ENCODE assay signal across 11 cellular contexts in genomic region chr10:69335613-69336012, GRCh38. TPM values are rescaled to one million over a fixed set of nuclear protein-coding genes. Genes with fewer than 3 reads are reported as not detected.
DNase-seq lines count a peak whose midpoint lies in the region; ATAC-seq, FAIRE-seq and TF ChIP-seq lines count a peak whose summit lies in the region.
"Had no signal": no experiment of that assay in that cellular context is flagged by ENCODE, and none has a peak within 500 bp of the region (broad histone marks: within the 10 kb centered on the region; RNA-seq: fewer than 3 reads in every experiment).

No MANE protein-coding gene starts in this region.

- H3K27me3 Mint-ChIP-seq in activated T-cell treated with anti-CD3 and anti-CD28 coated beads, Interleukin-2, amount 50 U/mL, for 72 hours (ENCODE audit: low read depth), result no peaks in the 10 kb centered on the region
- H3K27me3 Mint-ChIP-seq in activated T-cell treated with anti-CD3 and anti-CD28 coated beads, Interleukin-2, amount 50 U/mL, for 4 hours (ENCODE audit: low read depth), result no peaks in the 10 kb centered on the region

- peak overlapping the region; percentile 36 for H3K4me3 ChIP-seq in K562
- H3K4me3 ChIP-seq in lung, result no peak overlapping the region
- H3K4me3 ChIP-seq in thoracic aorta, result peak overlapping the region; percentile 38

- H3K9me3 ChIP-seq in K562 (replicated peaks; ENCODE audit: control insufficient read depth, insufficient read depth, low read depth, low read length) (no peaks in the 10 kb centered on the region), lung (ENCODE audit: control insufficient read depth in 2 of 2, insufficient read depth in 1 of 2, low read length in 1 of 2) (no peaks in the 10 kb centered on the region), thoracic aorta (no peaks in the 10 kb centered on the region)

- H3K4me1 Mint-ChIP-seq in activated T-cell treated with anti-CD3 and anti-CD28 coated beads, Interleukin-2, amount 50 U/mL, for 72 hours (ENCODE audit: low read depth), result peaks cover 73% of the 10 kb centered on the region
- peaks cover 63% of the 10 kb centered on the region for H3K4me1 Mint-ChIP-seq in activated T-cell treated with anti-CD3 and anti-CD28 coated beads, Interleukin-2, amount 50 U/mL, for 4 hours (ENCODE audit: low read depth)

- no peak for ATAC-seq in activated T-cell treated with anti-CD3 and anti-CD28 coated beads, Interleukin-2, amount 50 U/mL, for 72 hours (replicated peaks in 1 of 2)
- no peak for ATAC-seq in activated T-cell treated with anti-CD3 and anti-CD28 coated beads, Interleukin-2, amount 50 U/mL, for 4 hours
- ATAC-seq in K562, result no peak
- ATAC-seq in lung (ENCODE audit: insufficient read depth, low FRiP score), result no peak
- no peak for ATAC-seq in thoracic aorta (ENCODE audit: insufficient number of reproducible peaks, low FRiP score, low read depth)
- no peak for ATAC-seq in GM21576 (IDR thresholded peaks at IDR 0.05; ENCODE audit: unreplicated experiment)
- ATAC-seq: esophagus mucosa had no signal

- no peaks in the 10 kb centered on the region for H3K9me1 ChIP-seq in K562 (ENCODE audit: control insufficient read depth, insufficient read depth, low read length)

- BruUV-seq in K562 (replicated peaks; lab: Mats Ljungman, UMichigan), result no TSS peak

- H3K4me1 ChIP-seq in K562 (replicated peaks in 1 of 2; ENCODE audit: control insufficient read depth in 2 of 2, insufficient read depth in 2 of 2, low read length in 2 of 2) (peaks cover 56 to 60% of the 10 kb centered on the region in 2 experiments), lung (ENCODE audit: control insufficient read depth in 2 of 2, insufficient read depth in 2 of 2, low read length in 2 of 2) (peaks cover 41 to 51% of the 10 kb centered on the region in 2 donors), thoracic aorta (ENCODE audit: control insufficient read depth in 1 of 2, low read depth in 2 of 2) (peaks cover 79 to 99% of the 10 kb centered on the region in 2 donors)

- WGBS in K562 (ENCODE audit: insufficient coverage, low coverage, missing lambda C conversion rate), result 90% methylated on average over 8 of the region's 8 CpGs
- 73 to 80% methylated on average over 8 of the region's 8 CpGs for WGBS in lung, 2 donors

- TF ChIP-seq CTCF in K562 (IDR thresholded peaks at IDR 0.05 in 2 of 3, conservative IDR thresholded peaks at IDR 0.05 in 1 of 3; ENCODE audit: insufficient read depth in 2 of 3, low read depth in 1 of 3, low read length in 3 of 3), result no peak
- TF ChIP-seq CTCF in lung (IDR thresholded peaks at IDR 0.05; ENCODE audit: control extremely low read depth, extremely low read depth), result no peak
- no peak for TF ChIP-seq CTCF in thoracic aorta (IDR thresholded peaks at IDR 0.05)

- intact Hi-C loops in K562 (cut with micrococcal nuclease), result no loop called here

- no peak for FAIRE-seq in K562 (lab: Jason Lieb, UNC)

- TF ChIP-seq POLR2A in K562 (conservative IDR thresholded peaks at IDR 0.05), result no peak

- no peak for DNase-seq in activated T-cell treated with anti-CD3 and anti-CD28 coated beads, Interleukin-2, amount 50 U/mL, for 72 hours
- DNase-seq in activated T-cell treated with anti-CD3 and anti-CD28 coated beads, Interleukin-2, amount 50 U/mL, for 4 hours, result no peak
- DNase-seq in K562 (ENCODE audit: extremely low read depth in 1 of 4, low spot score in 3 of 4), result no peak
- DNase-seq in lung (ENCODE audit: low spot score), result no peak
- no peak for DNase-seq in thoracic aorta (ENCODE audit: low spot score)
- DNase-seq in NCI-H524 (lab: John Stamatoyannopoulos, UW), result no peak
- no peak for DNase-seq in SKM-1 (lab: John Stamatoyannopoulos, UW; ENCODE audit: unreplicated experiment)
- DNase-seq: NCI-H1694 had no signal

- H3K36me3 ChIP-seq in K562 (ENCODE audit: control insufficient read depth, insufficient read depth, low read length) (peaks cover 70% of the 10 kb centered on the region), lung (ENCODE audit: control insufficient read depth in 2 of 2, insufficient read depth in 2 of 2, low read length in 2 of 2) (no peaks in the 10 kb centered on the region), thoracic aorta (no peaks in the 10 kb centered on the region)

- CTCF ChIA-PET in K562 (lab: Yijun Ruan, JAX; ENCODE audit: low intra/inter-chr PET ratio), result no interaction called here

- H3K27me3 ChIP-seq in K562 (ENCODE audit: control insufficient read depth in 2 of 2, insufficient read depth in 2 of 2, low read length in 2 of 2), result no peaks in the 10 kb centered on the region
- no peaks in the 10 kb centered on the region for H3K27me3 ChIP-seq in lung (ENCODE audit: control insufficient read depth, insufficient read depth)
- no peaks in the 10 kb centered on the region for H3K27me3 ChIP-seq in thoracic aorta (replicated peaks; ENCODE audit: insufficient read depth)

- no peak overlapping the region; the same call in 1 of the 2 replicates for H2AFZ ChIP-seq in K562 (ENCODE audit: low read depth, low read length)

- peaks cover 48% of the 10 kb centered on the region for H4K20me1 ChIP-seq in K562 (replicated peaks; ENCODE audit: control insufficient read depth, insufficient read depth, low read length)

- peaks cover 0 to 3% of the 10 kb centered on the region in 2 donors for H3K36me3 Mint-ChIP-seq in activated T-cell treated with anti-CD3 and anti-CD28 coated beads, Interleukin-2, amount 50 U/mL, for 72 hours (ENCODE audit: insufficient read depth in 2 of 2)
- no peaks in the 10 kb centered on the region for H3K36me3 Mint-ChIP-seq in activated T-cell treated with anti-CD3 and anti-CD28 coated beads, Interleukin-2, amount 50 U/mL, for 4 hours (ENCODE audit: insufficient read depth)

- H3K4me3 Mint-ChIP-seq in activated T-cell treated with anti-CD3 and anti-CD28 coated beads, Interleukin-2, amount 50 U/mL, for 72 hours, result peak overlapping the region in 1 of 2 donors; percentile 81
- no peak overlapping the region for H3K4me3 Mint-ChIP-seq in activated T-cell treated with anti-CD3 and anti-CD28 coated beads, Interleukin-2, amount 50 U/mL, for 4 hours

- H3K27ac ChIP-seq in K562 (ENCODE audit: extremely low read depth, low read depth, low read length) (peak overlapping the region; percentile 92), lung (ENCODE audit: low read depth in 1 of 2, low read length in 1 of 2) (peak overlapping the region; percentile 35 to 37), thoracic aorta (peak overlapping the region; percentile 91 to 93)
- H3K27ac ChIP-seq: VCaP had no signal

- in situ Hi-C loops in K562 (cut with MboI), result no loop called here

- H3K79me2 ChIP-seq in K562 (ENCODE audit: control insufficient read depth, insufficient read depth, low read length), result peaks cover 99% of the 10 kb centered on the region

- TF ChIP-seq RAD21 in K562 (CRISPR knock-in tag; conservative IDR thresholded peaks at IDR 0.05 in 1 of 2, IDR thresholded peaks at IDR 0.05 in 1 of 2), result no peak

- no peaks in the 10 kb centered on the region for H3K9me3 Mint-ChIP-seq in activated T-cell treated with anti-CD3 and anti-CD28 coated beads, Interleukin-2, amount 50 U/mL, for 72 hours
- no peaks in the 10 kb centered on the region for H3K9me3 Mint-ChIP-seq in activated T-cell treated with anti-CD3 and anti-CD28 coated beads, Interleukin-2, amount 50 U/mL, for 4 hours

- no peak for TF ChIP-seq EP300 in K562 (IDR thresholded peaks at IDR 0.05; ENCODE audit: low read length)

- peak overlapping the region; percentile 80 to 93 for H3K9ac ChIP-seq in K562 (ENCODE audit: insufficient read depth in 1 of 2, low read depth in 2 of 2, low read length in 2 of 2)

- H3K27ac Mint-ChIP-seq in activated T-cell treated with anti-CD3 and anti-CD28 coated beads, Interleukin-2, amount 50 U/mL, for 72 hours, result peak overlapping the region; percentile 74

- POLR2A ChIA-PET in K562 (lab: Yijun Ruan, JAX), result interaction anchor here (0.7 to 6.8 kb wide), 6 partner anchors 10 to 26 kb away, joined by 3 to 92 read pairs (median 4); no protein-coding TSS in a partner anchor

- H3K4me2 ChIP-seq in K562 (ENCODE audit: insufficient read depth, low read length), result peak overlapping the region; percentile 88

TF ChIP-seq in K562, 482 proteins besides CTCF, POLR2A, EP300 and RAD21 (continues in another document):
- TF ChIP-seq BCL6 (CRISPR knock-in tag; IDR thresholded peaks at IDR 0.05), result no peak

RNA-seq across cellular contexts. Expression of gene HK1, which starts 57.3 kb away (rescaled TPM):
- total RNA-seq in activated T-cell treated with anti-CD3 and anti-CD28 coated beads, Interleukin-2, amount 50 U/mL, for 72 hours, result 100 to 1,000 TPM; 143 to 149 TPM
- 100 to 1,000 TPM; 147 to 169 (median 165) TPM for total RNA-seq in activated T-cell treated with anti-CD3 and anti-CD28 coated beads, Interleukin-2, amount 50 U/mL, for 4 hours
- 146 and 195 TPM in 2 replicates for total RNA-seq in K562 (2011; cell fraction: chromatin; rRNA removed; ENCODE audit: low replicate concordance)
- 104 and 109 TPM in 2 replicates for total RNA-seq in K562 (2011; cell fraction: nucleolus; rRNA removed)
- total RNA-seq in K562 (2011; cell fraction: nucleoplasm; rRNA removed), result 111 and 114 TPM in 2 replicates
- total RNA-seq in K562 (2014; rRNA removed) (309 and 365 TPM in 2 replicates), K562 (2014; rRNA removed; fragmentation: Illumina TruSeq; extraction: Trizol) (193 and 203 TPM in 2 replicates), K562 (2015; rRNA removed; fragmentation: Illumina TruSeq; extraction: Trizol) (186 and 188 TPM in 2 replicates), K562 (2021) (369 and 422 TPM in 2 replicates), lung (100 to 1,000 TPM in 1 of 2 donors, 10 to 100 TPM in 1; 57.4 to 120 TPM), thoracic aorta (100 to 1,000 TPM; 150 to 158 TPM)
- polyA plus RNA-seq in K562 (2011; rRNA removed) (133 and 176 TPM in 2 replicates), K562 (2014; fragmentation: Illumina TruSeq; extraction: Trizol) (423 and 444 TPM in 2 replicates), K562 (2014; fragmentation: Nextera tagmentation; extraction: Ambion mirVana) (10 to 100 TPM; 29.2 to 34.6 TPM), K562 (2014; rRNA removed) (239 and 256 TPM in 2 replicates), lung (10 to 100 TPM; 33.6 to 98.6 TPM)
- 163 and 167 TPM in 2 replicates for polyA plus RNA-seq in K562 (2011; cell fraction: cytosol; rRNA removed)
- 84.0 and 115 TPM in 2 replicates for polyA plus RNA-seq in K562 (2011; cell fraction: nucleus; rRNA removed)
- polyA plus RNA-seq in K562 (2012), result 265 and 370 TPM in 2 replicates
- polyA minus RNA-seq in K562 (2011; rRNA and poly(A)+ RNA removed), result 362 and 462 TPM in 2 replicates
- 160 and 170 TPM in 2 replicates for polyA minus RNA-seq in K562 (2011; cell fraction: cytosol; rRNA and poly(A)+ RNA removed)
- 46.6 and 67.3 TPM in 2 replicates for polyA minus RNA-seq in K562 (2011; cell fraction: nucleus; rRNA and poly(A)+ RNA removed)

Comparison
In these comparisons a context has a peak if more than half of its experiments do, and no peak if none do; other contexts are left out.
1. H3K27ac ChIP-seq: peak in every context shown above with its lines; median percentile 92 in K562; 92 in thoracic aorta; 36 in lung.